ENCODE assay signal across 14 cellular contexts in genomic region chr16:2786061-2786825, GRCh38. TPM values are rescaled to one million over a fixed set of nuclear protein-coding genes. Genes with fewer than 3 reads are reported as not detected.
DNase-seq lines count a peak whose midpoint lies in the region; ATAC-seq, FAIRE-seq and TF ChIP-seq lines count a peak whose summit lies in the region.
"Had no signal": no experiment of that assay in that cellular context is flagged by ENCODE, and none has a peak within 500 bp of the region (broad histone marks: within the 10 kb centered on the region; RNA-seq: fewer than 3 reads in every experiment).

No MANE protein-coding gene starts in this region.

- H2BK5ac ChIP-seq in H9 (ENCODE audit: insufficient read length, low read length) = no peak overlapping the region

- H2BK20ac ChIP-seq in H9 (ENCODE audit: low read depth, low read length, poor library complexity, severe bottlenecking) = no peak overlapping the region

- H3K4me1 ChIP-seq in H9 (ENCODE audit: insufficient read depth, low read length) = no peaks in the 10 kb centered on the region
- H3K4me1 ChIP-seq in osteoblast (ENCODE audit: insufficient read depth, low read length) = no peaks in the 10 kb centered on the region
- H3K4me1 ChIP-seq in A673 (ENCODE audit: insufficient read depth, low read length, poor library complexity, severe bottlenecking) = no peaks in the 10 kb centered on the region
- H3K4me1 ChIP-seq: uterus had no signal

- H3K27ac Mint-ChIP-seq in activated CD4-positive, alpha-beta memory T cell treated with anti-CD3 and anti-CD28 coated beads for 36 hours = no peak overlapping the region
- no peak overlapping the region for H3K27ac Mint-ChIP-seq in activated CD4-positive, alpha-beta memory T cell treated with anti-CD3 and anti-CD28 coated beads, Interleukin-2, amount 10 ng/mL, durations not matched to agents 7 days and 5 days
- no peak overlapping the region; a peak in 1 of 7 replicates for H3K27ac Mint-ChIP-seq in H9
- no peak overlapping the region for H3K27ac Mint-ChIP-seq in activated naive CD8-positive, alpha-beta T cell treated with anti-CD3 and anti-CD28 coated beads, Interleukin-2, amount 10 ng/mL, durations not matched to agents 7 days and 5 days

- H3K4ac ChIP-seq in H9 (ENCODE audit: low read depth, low read length) = no peak overlapping the region

- CTCF ChIA-PET in activated CD4-positive, alpha-beta memory T cell treated with anti-CD3 and anti-CD28 coated beads for 36 hours (lab: Charles Lee) = no interaction called here
- CTCF ChIA-PET in activated CD4-positive, alpha-beta memory T cell treated with anti-CD3 and anti-CD28 coated beads, Interleukin-2, amount 10 ng/mL, durations not matched to agents 7 days and 5 days (lab: Charles Lee) = no interaction called here
- CTCF ChIA-PET in A673 (lab: Charles Lee) = no interaction called here

- no peak overlapping the region for H2BK12ac ChIP-seq in H9 (ENCODE audit: insufficient read length, low read depth, low read length)

- peaks cover 11% of the 10 kb centered on the region for H3K27me3 Mint-ChIP-seq in activated CD4-positive, alpha-beta memory T cell treated with anti-CD3 and anti-CD28 coated beads for 36 hours
- H3K27me3 Mint-ChIP-seq in activated CD4-positive, alpha-beta memory T cell treated with anti-CD3 and anti-CD28 coated beads, Interleukin-2, amount 10 ng/mL, durations not matched to agents 7 days and 5 days = peaks cover 27% of the 10 kb centered on the region
- peaks cover 22% of the 10 kb centered on the region for H3K27me3 Mint-ChIP-seq in H9 (ENCODE audit: low read depth)
- H3K27me3 Mint-ChIP-seq in activated naive CD8-positive, alpha-beta T cell treated with anti-CD3 and anti-CD28 coated beads, Interleukin-2, amount 10 ng/mL, durations not matched to agents 7 days and 5 days = peaks cover 16% of the 10 kb centered on the region

- H3K79me2 ChIP-seq in H9 (ENCODE audit: insufficient read depth, low read length) (no peaks in the 10 kb centered on the region; the same call in 1 of the 2 replicates), osteoblast (ENCODE audit: insufficient read depth, low read length) (no peaks in the 10 kb centered on the region)

- no CpG with 5 or more reads among the region's 15 CpGs for WGBS in H9 (ENCODE audit: extremely low coverage, insufficient read length, low lambda C conversion rate)

- H3K4me3 ChIP-seq in osteoblast (ENCODE audit: insufficient read depth, low read length) (no peak overlapping the region), A673 (ENCODE audit: low read depth, low read length, poor library complexity, severe bottlenecking) (no peak overlapping the region)

- H4K91ac ChIP-seq in H9 (ENCODE audit: insufficient read length, low read depth, low read length) = no peak overlapping the region

- intact Hi-C loops in activated CD4-positive, alpha-beta memory T cell treated with anti-CD3 and anti-CD28 coated beads for 36 hours (cut with micrococcal nuclease) = no loop called here
- intact Hi-C loops in A673 (cut with micrococcal nuclease; ENCODE audit: unreplicated experiment) = no loop called here

- H3K36me3 ChIP-seq in osteoblast (ENCODE audit: insufficient read depth, low read length) (no peaks in the 10 kb centered on the region), A673 (ENCODE audit: insufficient read depth, low read length, poor library complexity, severe bottlenecking) (no peaks in the 10 kb centered on the region)
- H3K36me3 ChIP-seq: uterus had no signal

- H3K56ac ChIP-seq in H9 (ENCODE audit: insufficient read length, low read depth, low read length) = no peak overlapping the region

- peaks cover 7% of the 10 kb centered on the region for H3K4me1 Mint-ChIP-seq in activated CD4-positive, alpha-beta memory T cell treated with anti-CD3 and anti-CD28 coated beads for 36 hours (ENCODE audit: low read depth)
- H3K4me1 Mint-ChIP-seq in activated CD4-positive, alpha-beta memory T cell treated with anti-CD3 and anti-CD28 coated beads, Interleukin-2, amount 10 ng/mL, durations not matched to agents 7 days and 5 days = peaks cover 6% of the 10 kb centered on the region
- peaks cover 2 to 17% of the 10 kb centered on the region in 2 experiments; a peak in 3 of 4 replicates for H3K4me1 Mint-ChIP-seq in H9
- H3K4me1 Mint-ChIP-seq in activated naive CD8-positive, alpha-beta T cell treated with anti-CD3 and anti-CD28 coated beads, Interleukin-2, amount 10 ng/mL, durations not matched to agents 7 days and 5 days = peaks cover 5% of the 10 kb centered on the region

- H2BK120ac ChIP-seq in H9 (ENCODE audit: low read depth, low read length, poor library complexity, severe bottlenecking) = no peak overlapping the region

- H4K5ac ChIP-seq in H9 (ENCODE audit: insufficient read length, low read depth, low read length) = no peak overlapping the region

- DNase-seq in activated CD4-positive, alpha-beta memory T cell treated with anti-CD3 and anti-CD28 coated beads for 36 hours = no peak
- DNase-seq in activated CD4-positive, alpha-beta memory T cell treated with anti-CD3 and anti-CD28 coated beads, Interleukin-2, amount 10 ng/mL, durations not matched to agents 7 days and 5 days = no peak
- DNase-seq in H9 = peak; percentile 25
- DNase-seq in activated naive CD8-positive, alpha-beta T cell treated with anti-CD3 and anti-CD28 coated beads, Interleukin-2, amount 10 ng/mL, durations not matched to agents 7 days and 5 days = no peak
- DNase-seq in osteoblast (ENCODE audit: insufficient read length, low spot score, missing footprints) = peak; percentile 79
- DNase-seq in A673 (ENCODE audit: low spot score) = no peak
- no peak for DNase-seq in D721Med (ENCODE audit: insufficient read length, low spot score)
- DNase-seq: amniotic stem cell, cortex of kidney, Kasumi-1, NCI-H226 had no signal

- H3K4me3 Mint-ChIP-seq in activated CD4-positive, alpha-beta memory T cell treated with anti-CD3 and anti-CD28 coated beads for 36 hours = peak overlapping the region; percentile 0
- H3K4me3 Mint-ChIP-seq in activated CD4-positive, alpha-beta memory T cell treated with anti-CD3 and anti-CD28 coated beads, Interleukin-2, amount 10 ng/mL, durations not matched to agents 7 days and 5 days = no peak overlapping the region
- no peak overlapping the region for H3K4me3 Mint-ChIP-seq in H9
- peak overlapping the region; percentile 25 for H3K4me3 Mint-ChIP-seq in activated naive CD8-positive, alpha-beta T cell treated with anti-CD3 and anti-CD28 coated beads, Interleukin-2, amount 10 ng/mL, durations not matched to agents 7 days and 5 days

- H2AK5ac ChIP-seq in H9 (ENCODE audit: insufficient read length, low read length) = no peak overlapping the region

- no peaks in the 10 kb centered on the region for H3K79me1 ChIP-seq in H9 (ENCODE audit: insufficient read depth, low read depth, low read length, poor library complexity, severe bottlenecking)

- H3K27me3 ChIP-seq in H9 (ENCODE audit: insufficient read depth, low read length) (no peaks in the 10 kb centered on the region), osteoblast (ENCODE audit: insufficient read depth, low read length) (peaks cover 59% of the 10 kb centered on the region), A673 (replicated peaks; ENCODE audit: insufficient read depth, low read depth, low read length, poor library complexity) (peaks cover 56% of the 10 kb centered on the region)

- H3K27ac ChIP-seq in H9 (ENCODE audit: insufficient read length, low read depth, low read length) (no peak overlapping the region), osteoblast (ENCODE audit: low read depth, low read length) (no peak overlapping the region), A673 (ENCODE audit: low read depth, low read length, poor library complexity, severe bottlenecking) (no peak overlapping the region)
- H3K27ac ChIP-seq: uterus had no signal

- no peak overlapping the region for H3T11ph ChIP-seq in H9 (ENCODE audit: low read length)

- no peak overlapping the region for H2BK15ac ChIP-seq in H9 (ENCODE audit: low read depth, low read length)

- POLR2A ChIA-PET in activated CD4-positive, alpha-beta memory T cell treated with anti-CD3 and anti-CD28 coated beads for 36 hours (lab: Charles Lee) = interaction anchor here (0.5 to 1.7 kb wide), 3 partner anchors 8 to 525 kb away, joined by 3 to 6 read pairs (median 3); partner anchors contain the start of gene ELOB
- POLR2A ChIA-PET in activated CD4-positive, alpha-beta memory T cell treated with anti-CD3 and anti-CD28 coated beads, Interleukin-2, amount 10 ng/mL, durations not matched to agents 7 days and 5 days (lab: Charles Lee) = no interaction called here
- POLR2A ChIA-PET in activated naive CD8-positive, alpha-beta T cell treated with anti-CD3 and anti-CD28 coated beads, Interleukin-2, amount 10 ng/mL, durations not matched to agents 7 days and 5 days (lab: Charles Lee) = no interaction called here
- POLR2A ChIA-PET in A673 (lab: Charles Lee; ENCODE audit: low non-redundant PET) = no interaction called here

- H3K14ac ChIP-seq in H9 (ENCODE audit: insufficient read depth, low read length) = no peak overlapping the region

- H3K4me2 ChIP-seq in H9 (ENCODE audit: insufficient read depth, insufficient read length, low read length) (no peak overlapping the region), osteoblast (ENCODE audit: insufficient read depth, low read length) (no peak overlapping the region)

- H4K8ac ChIP-seq in H9 (replicated peaks; ENCODE audit: insufficient read length, low read depth, low read length) = no peak overlapping the region

- no peak overlapping the region for H3K18ac ChIP-seq in H9 (ENCODE audit: insufficient read length, low read depth, low read length)

- no peaks in the 10 kb centered on the region for H3K9me3 Mint-ChIP-seq in activated CD4-positive, alpha-beta memory T cell treated with anti-CD3 and anti-CD28 coated beads for 36 hours
- no peaks in the 10 kb centered on the region for H3K9me3 Mint-ChIP-seq in activated CD4-positive, alpha-beta memory T cell treated with anti-CD3 and anti-CD28 coated beads, Interleukin-2, amount 10 ng/mL, durations not matched to agents 7 days and 5 days
- H3K9me3 Mint-ChIP-seq in H9 = no peaks in the 10 kb centered on the region
- no peaks in the 10 kb centered on the region for H3K9me3 Mint-ChIP-seq in activated naive CD8-positive, alpha-beta T cell treated with anti-CD3 and anti-CD28 coated beads, Interleukin-2, amount 10 ng/mL, durations not matched to agents 7 days and 5 days

- no peaks in the 10 kb centered on the region for H3K36me3 Mint-ChIP-seq in activated CD4-positive, alpha-beta memory T cell treated with anti-CD3 and anti-CD28 coated beads for 36 hours
- no peaks in the 10 kb centered on the region for H3K36me3 Mint-ChIP-seq in activated CD4-positive, alpha-beta memory T cell treated with anti-CD3 and anti-CD28 coated beads, Interleukin-2, amount 10 ng/mL, durations not matched to agents 7 days and 5 days (ENCODE audit: low read depth)
- H3K36me3 Mint-ChIP-seq in H9 (ENCODE audit: insufficient read depth in 1 of 3, low read depth in 3 of 3) = no peaks in the 10 kb centered on the region
- H3K36me3 Mint-ChIP-seq in activated naive CD8-positive, alpha-beta T cell treated with anti-CD3 and anti-CD28 coated beads, Interleukin-2, amount 10 ng/mL, durations not matched to agents 7 days and 5 days = no peaks in the 10 kb centered on the region

- TF ChIP-seq CTCF in H9 (conservative IDR thresholded peaks at IDR 0.05) (no peak), osteoblast (IDR thresholded peaks at IDR 0.05; ENCODE audit: extremely low read depth, low read depth, low read length) (no peak), A673 (conservative IDR thresholded peaks at IDR 0.05; ENCODE audit: low read depth, low read length) (no peak), D721Med (IDR thresholded peaks at IDR 0.05; ENCODE audit: insufficient read depth, missing control alignments) (no peak)

- H3K23me2 ChIP-seq in H9 (ENCODE audit: insufficient read length, low read depth, low read length, poor library complexity, severe bottlenecking) = no peaks in the 10 kb centered on the region

- ATAC-seq in activated naive CD8-positive, alpha-beta T cell treated with anti-CD3 and anti-CD28 coated beads, Interleukin-2, amount 10 ng/mL, durations not matched to agents 7 days and 5 days (ENCODE audit: low read depth) = no peak
- no peak for ATAC-seq in HG02759 (IDR thresholded peaks at IDR 0.05; ENCODE audit: unreplicated experiment)

- no peak overlapping the region for H3K23ac ChIP-seq in H9 (ENCODE audit: insufficient read length, low read depth, low read length)

- FAIRE-seq in D721Med (lab: Jason Lieb, UNC) = no peak

- H2AFZ ChIP-seq in H9 (ENCODE audit: low read length) = no peak overlapping the region
- no peak overlapping the region for H2AFZ ChIP-seq in osteoblast (ENCODE audit: low read length)

- H4K20me1 ChIP-seq in H9 (ENCODE audit: control insufficient read depth, insufficient read depth, insufficient read length) (no peaks in the 10 kb centered on the region), osteoblast (ENCODE audit: insufficient read depth, low read length) (no peaks in the 10 kb centered on the region)

- H3K9me3 ChIP-seq in H9 (ENCODE audit: control insufficient read depth, low read depth, low read length) = no peaks in the 10 kb centered on the region
- no peaks in the 10 kb centered on the region for H3K9me3 ChIP-seq in osteoblast (ENCODE audit: low read depth, low read length)
- H3K9me3 ChIP-seq in A673 (ENCODE audit: low read depth, low read length, poor library complexity, severe bottlenecking) = no peaks in the 10 kb centered on the region
- H3K9me3 ChIP-seq: uterus had no signal

- BruUV-seq in A673 (replicated peaks; lab: Mats Ljungman, UMichigan) = no TSS peak

- no peak overlapping the region for H3K9ac ChIP-seq in H9 (ENCODE audit: extremely low read depth, insufficient read length, low read length)

RNA-seq across cellular contexts. Expression of gene PRSS33, which starts 1.1 kb away (rescaled TPM):
- not detected for total RNA-seq in activated CD4-positive, alpha-beta memory T cell treated with anti-CD3 and anti-CD28 coated beads for 36 hours
- total RNA-seq in activated CD4-positive, alpha-beta memory T cell treated with anti-CD3 and anti-CD28 coated beads, Interleukin-2, amount 10 ng/mL, durations not matched to agents 7 days and 5 days = not detected
- total RNA-seq in H9 (2021) (not detected in 2 replicates), osteoblast (not detected in 2 replicates), A673 (2021) (not detected in 2 replicates)
- total RNA-seq in activated naive CD8-positive, alpha-beta T cell treated with anti-CD3 and anti-CD28 coated beads, Interleukin-2, amount 10 ng/mL, durations not matched to agents 7 days and 5 days = under 1 TPM; 0.17 to 0.36 TPM
- total RNA-seq: RPMI7951 had no signal

RNA-seq across cellular contexts. Expression of gene ELOB, which starts 9.2 kb away (rescaled TPM):
- total RNA-seq in activated CD4-positive, alpha-beta memory T cell treated with anti-CD3 and anti-CD28 coated beads for 36 hours = 100 to 1,000 TPM; 165 to 175 TPM
- total RNA-seq in activated CD4-positive, alpha-beta memory T cell treated with anti-CD3 and anti-CD28 coated beads, Interleukin-2, amount 10 ng/mL, durations not matched to agents 7 days and 5 days = 100 to 1,000 TPM; 141 to 150 TPM
- 319 and 331 TPM in 2 replicates for total RNA-seq in H9 (2021)
- total RNA-seq in activated naive CD8-positive, alpha-beta T cell treated with anti-CD3 and anti-CD28 coated beads, Interleukin-2, amount 10 ng/mL, durations not matched to agents 7 days and 5 days = 100 to 1,000 TPM; 205 to 210 TPM
- total RNA-seq in osteoblast = 173 and 195 TPM in 2 replicates
- 188 and 206 TPM in 2 replicates for total RNA-seq in A673 (2021)

RNA-seq across cellular contexts. Expression of gene PRSS41, which starts 12.0 kb away (rescaled TPM):
- not detected for total RNA-seq in activated CD4-positive, alpha-beta memory T cell treated with anti-CD3 and anti-CD28 coated beads for 36 hours
- total RNA-seq in activated CD4-positive, alpha-beta memory T cell treated with anti-CD3 and anti-CD28 coated beads, Interleukin-2, amount 10 ng/mL, durations not matched to agents 7 days and 5 days = not detected
- total RNA-seq in H9 (2021) (not detected in 2 replicates), osteoblast (not detected in 2 replicates), A673 (2021) (not detected in 2 replicates)
- not detected for total RNA-seq in activated naive CD8-positive, alpha-beta T cell treated with anti-CD3 and anti-CD28 coated beads, Interleukin-2, amount 10 ng/mL, durations not matched to agents 7 days and 5 days
- total RNA-seq: RPMI7951, uterus had no signal

RNA-seq across cellular contexts. Expression of gene PRSS21, which starts 30.8 kb away (rescaled TPM):
- total RNA-seq in activated CD4-positive, alpha-beta memory T cell treated with anti-CD3 and anti-CD28 coated beads for 36 hours = 1 to 10 TPM; 4.7 to 6.2 TPM
- total RNA-seq in activated CD4-positive, alpha-beta memory T cell treated with anti-CD3 and anti-CD28 coated beads, Interleukin-2, amount 10 ng/mL, durations not matched to agents 7 days and 5 days = 1 to 10 TPM; 3.0 to 4.0 TPM
- total RNA-seq in H9 (2021) = not detected in 2 replicates
- 1 to 10 TPM; 5.6 to 6.9 TPM for total RNA-seq in activated naive CD8-positive, alpha-beta T cell treated with anti-CD3 and anti-CD28 coated beads, Interleukin-2, amount 10 ng/mL, durations not matched to agents 7 days and 5 days
- not detected in 2 replicates for total RNA-seq in osteoblast
- not detected in 2 replicates for total RNA-seq in A673 (2021)
- total RNA-seq: RPMI7951, uterus had no signal

RNA-seq across cellular contexts. Expression of gene SRRM2, which starts 33.8 kb away (rescaled TPM):
- 100 to 1,000 TPM; 483 to 526 TPM for total RNA-seq in activated CD4-positive, alpha-beta memory T cell treated with anti-CD3 and anti-CD28 coated beads for 36 hours
- 100 to 1,000 TPM; 520 to 539 TPM for total RNA-seq in activated CD4-positive, alpha-beta memory T cell treated with anti-CD3 and anti-CD28 coated beads, Interleukin-2, amount 10 ng/mL, durations not matched to agents 7 days and 5 days
- total RNA-seq in H9 (2021) (667 and 694 TPM in 2 replicates), osteoblast (56.8 and 62.2 TPM in 2 replicates), A673 (2021) (642 and 651 TPM in 2 replicates)
- 100 to 1,000 TPM; 740 to 773 TPM for total RNA-seq in activated naive CD8-positive, alpha-beta T cell treated with anti-CD3 and anti-CD28 coated beads, Interleukin-2, amount 10 ng/mL, durations not matched to agents 7 days and 5 days

Comparison
In these comparisons a context has a peak if more than half of its experiments do, and no peak if none do; other contexts are left out.
1. H3K4me3 Mint-ChIP-seq: peak in activated CD4-positive, alpha-beta memory T cell treated with anti-CD3 and anti-CD28 coated beads for 36 hours (single experiment) and activated naive CD8-positive, alpha-beta T cell treated with anti-CD3 and anti-CD28 coated beads, Interleukin-2, amount 10 ng/mL, durations not matched to agents 7 days and 5 days (single experiment); none in activated CD4-positive, alpha-beta memory T cell treated with anti-CD3 and anti-CD28 coated beads, Interleukin-2, amount 10 ng/mL, durations not matched to agents 7 days and 5 days (single experiment) and H9 (0 of 2).
2. DNase-seq: peak in H9 (single experiment) and osteoblast (single experiment); none in activated CD4-positive, alpha-beta memory T cell treated with anti-CD3 and anti-CD28 coated beads for 36 hours (single experiment), activated CD4-positive, alpha-beta memory T cell treated with anti-CD3 and anti-CD28 coated beads, Interleukin-2, amount 10 ng/mL, durations not matched to agents 7 days and 5 days (single experiment), activated naive CD8-positive, alpha-beta T cell treated with anti-CD3 and anti-CD28 coated beads, Interleukin-2, amount 10 ng/mL, durations not matched to agents 7 days and 5 days (single experiment), A673 (single experiment) and D721Med (single experiment).